1 cellular context compared by ENCODE assay signal in genomic region chr12:117096643-117097042, GRCh38.
TF ChIP-seq lines count a peak whose summit lies in the region.

No MANE protein-coding gene starts in this region.

TF ChIP-seq in GM12878, 131 proteins besides CTCF, POLR2A, EP300 and RAD21:
- TF ChIP-seq SUZ12 (IDR thresholded peaks at IDR 0.05; ENCODE audit: unreplicated experiment) (no peak), EED (IDR thresholded peaks at IDR 0.05; ENCODE audit: low read depth) (no peak), ZZZ3 (IDR thresholded peaks at IDR 0.05; ENCODE audit: control insufficient read depth, insufficient read length, low read depth) (no peak), CUX1 (IDR thresholded peaks at IDR 0.05; ENCODE audit: insufficient replicate concordance, low read depth, low read length) (no peak), BCL3 (IDR thresholded peaks at IDR 0.05; ENCODE audit: borderline replicate concordance, insufficient read depth, low read depth, low read length, poor library complexity, severe bottlenecking) (no peak), HDAC6 (IDR thresholded peaks at IDR 0.05; ENCODE audit: unreplicated experiment) (no peak), IKZF1 (conservative IDR thresholded peaks at IDR 0.05) (no peak), SMAD1 (IDR thresholded peaks at IDR 0.05; ENCODE audit: low read depth, partially characterized antibody) (no peak), YBX1 (IDR thresholded peaks at IDR 0.05) (no peak), PRDM15 (CRISPR knock-in tag; IDR thresholded peaks at IDR 0.05) (no peak), MXI1 (IDR thresholded peaks at IDR 0.05; ENCODE audit: low read depth, low read length) (no peak), DPF2 (IDR thresholded peaks at IDR 0.05) (no peak), HSF1 (IDR thresholded peaks at IDR 0.05; ENCODE audit: low read depth, low read length) (no peak), NFYA (IDR thresholded peaks at IDR 0.05; ENCODE audit: borderline replicate concordance, low read depth, low read length) (no peak), EGR1 (IDR thresholded peaks at IDR 0.05; ENCODE audit: borderline replicate concordance in 1 of 2, low read depth in 2 of 2, low read length in 2 of 2) (no peak), CBX5 (IDR thresholded peaks at IDR 0.05; ENCODE audit: low read depth) (no peak)
